8 cellular contexts compared by ENCODE assay signal in genomic region chr10:5813091-5813340, GRCh38.
A peak's percentile ranks its signal among the peaks of the same experiment; 100 is the strongest.
DNase-seq lines count a peak whose midpoint lies in the region; TF ChIP-seq lines count a peak whose summit lies in the region.

No MANE protein-coding gene starts in this region.

- H3K4me1 ChIP-seq in OCI-LY1 (ENCODE audit: insufficient read depth, low read length, severe bottlenecking) = peaks cover 83% of the 10 kb centered on the region
- H3K4me1 ChIP-seq in neutrophil (ENCODE audit: control insufficient read depth in 1 of 2, insufficient read depth in 1 of 2, low read depth in 1 of 2, low read length in 1 of 2) = peaks cover 45 to 46% of the 10 kb centered on the region in 2 experiments

- H3K36me3 ChIP-seq in OCI-LY1 (ENCODE audit: insufficient read depth, low read length) (peaks cover 14% of the 10 kb centered on the region; the same call in 1 of the 2 replicates), neutrophil (peaks cover 4% of the 10 kb centered on the region)

- H3F3A ChIP-seq in OCI-LY1 (ENCODE audit: insufficient read depth, low read length) = no peaks in the 10 kb centered on the region

- H3K27ac ChIP-seq in OCI-LY1 (ENCODE audit: low read depth, low read length, poor library complexity, severe bottlenecking) (peak overlapping the region; percentile 82), neutrophil (peak overlapping the region; percentile 98)

- H2AFZ ChIP-seq in OCI-LY1 (ENCODE audit: low read length) = no peak overlapping the region

- H3K9me2 ChIP-seq in OCI-LY1 (ENCODE audit: low read depth, low read length) = no peaks in the 10 kb centered on the region

- peak overlapping the region; percentile 100 for H3K4me3 ChIP-seq in GM08714 (ENCODE audit: low read length)
- peak overlapping the region; percentile 99 for H3K4me3 ChIP-seq in OCI-LY1 (ENCODE audit: low read depth, low read length, poor library complexity, severe bottlenecking)
- peak overlapping the region; percentile 83 for H3K4me3 ChIP-seq in epithelial cell of esophagus (ENCODE audit: low read length)
- H3K4me3 ChIP-seq in neutrophil (ENCODE audit: low read depth in 1 of 2, low read length in 1 of 2) = peak overlapping the region; percentile 98 to 100

- peaks cover 61% of the 10 kb centered on the region for H3K79me2 ChIP-seq in OCI-LY1 (ENCODE audit: insufficient read depth, low read length)

- TF ChIP-seq CTCF in OCI-LY1 (IDR thresholded peaks at IDR 0.05; ENCODE audit: low read length) = no peak
- no peak for TF ChIP-seq CTCF in epithelial cell of esophagus (IDR thresholded peaks at IDR 0.05; ENCODE audit: insufficient read depth, low read depth, low read length, missing control alignments)
- TF ChIP-seq CTCF in neutrophil (IDR thresholded peaks at IDR 0.05) = no peak

- H3K9ac ChIP-seq in OCI-LY1 (ENCODE audit: low read length) = peak overlapping the region; percentile 100

- H4K20me1 ChIP-seq in OCI-LY1 (ENCODE audit: insufficient read depth, low read length) = peaks cover 3% of the 10 kb centered on the region; the same call in 1 of the 2 replicates

- H3K9me3 ChIP-seq in OCI-LY1 (ENCODE audit: low read length) = no peaks in the 10 kb centered on the region
- no peaks in the 10 kb centered on the region for H3K9me3 ChIP-seq in neutrophil

- DNase-seq in HCEC 1CT (peak; percentile 52), epithelial cell of esophagus (ENCODE audit: low read depth) (no peak), NCI-H524 (lab: John Stamatoyannopoulos, UW) (no peak), kidney glomerular epithelial cell (lab: John Stamatoyannopoulos, UW) (no peak)
- DNase-seq in stimulated activated CD4-positive, alpha-beta T cell treated with anti-CD3 and anti-CD28 coated beads, Interleukin-4, amount 100 ng/mL, for 24 hours = no peak

- peak overlapping the region; percentile 99 for H3K4me2 ChIP-seq in OCI-LY1 (ENCODE audit: low read length)

- H3K27me3 ChIP-seq in OCI-LY1 (ENCODE audit: insufficient read depth, low read length) (no peaks in the 10 kb centered on the region), neutrophil (no peaks in the 10 kb centered on the region)
